In the genomic region with DNA sequence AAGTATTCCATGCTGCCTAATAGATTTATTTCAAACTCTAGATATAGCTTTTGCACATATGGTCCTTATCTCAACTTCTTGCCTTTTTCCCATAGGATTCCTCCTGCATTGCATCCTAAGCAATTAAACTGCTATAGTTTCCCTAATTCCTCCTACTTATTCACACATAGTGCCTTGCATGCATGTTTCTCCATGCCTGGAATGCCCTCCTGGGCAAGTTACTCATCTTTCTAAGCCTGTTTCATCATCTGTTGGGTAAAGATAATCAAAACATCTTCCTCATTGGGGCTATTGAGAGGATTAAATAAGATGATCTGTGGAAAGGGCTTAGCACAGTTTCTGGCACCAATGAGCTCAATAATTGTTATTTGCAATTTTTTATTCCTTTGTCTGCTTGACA, we compare ENCODE assay signal across 26 cellular contexts.
DNase-seq lines count a peak whose midpoint lies in the region; ATAC-seq and TF ChIP-seq lines count a peak whose summit lies in the region.
"Had no signal": no experiment of that assay in that cellular context is flagged by ENCODE, and none has a peak within 500 bp of the region (broad histone marks: within the 10 kb centered on the region; RNA-seq: fewer than 3 reads in every experiment).

No MANE protein-coding gene starts in this region.

- dilution Hi-C loops in mammary epithelial cell (cut with HindIII; ENCODE audit: low sequenced_read_pairs), result no loop called here

- H3K36me3 Mint-ChIP-seq in MCF 10A (ENCODE audit: insufficient read depth, unreplicated experiment) (no peaks in the 10 kb centered on the region), WTC11 (no peaks in the 10 kb centered on the region)
- H3K36me3 Mint-ChIP-seq: activated naive CD4-positive, alpha-beta T cell treated with anti-CD3 and anti-CD28 coated beads, Interleukin-2, amount 50 U/mL, for 24 hours had no signal

- no peak overlapping the region for H2AFZ ChIP-seq in mammary epithelial cell (ENCODE audit: low read depth, low read length)
- H2AFZ ChIP-seq: hepatocyte had no signal

- no peaks in the 10 kb centered on the region for H3K36me3 ChIP-seq in breast epithelium
- no peaks in the 10 kb centered on the region for H3K36me3 ChIP-seq in mammary epithelial cell (ENCODE audit: insufficient read depth, low read length)
- H3K36me3 ChIP-seq: gastroesophageal sphincter had no signal

- ATAC-seq in WTC11, result no peak
- ATAC-seq: gastroesophageal sphincter; GM12878; left cardiac atrium; stimulated activated naive CD8-positive, alpha-beta T cell treated with anti-CD3 and anti-CD28 coated beads, Interleukin-15, Interleukin-2, amounts not matched to agents 100 U/mL and 50 U/mL, for 24 hours had no signal

- H3K27me3 Mint-ChIP-seq in MCF 10A (ENCODE audit: insufficient read depth, unreplicated experiment), result no peaks in the 10 kb centered on the region
- no peaks in the 10 kb centered on the region; the same call in 1 of the 2 replicates for H3K27me3 Mint-ChIP-seq in WTC11 (ENCODE audit: low read depth)
- H3K27me3 Mint-ChIP-seq: activated naive CD4-positive, alpha-beta T cell treated with anti-CD3 and anti-CD28 coated beads, Interleukin-2, amount 50 U/mL, for 24 hours had no signal

- H3K27ac Mint-ChIP-seq in MCF 10A (ENCODE audit: low read depth, unreplicated experiment) (no peak overlapping the region), WTC11 (no peak overlapping the region)
- H3K27ac Mint-ChIP-seq: activated naive CD4-positive, alpha-beta T cell treated with anti-CD3 and anti-CD28 coated beads, Interleukin-2, amount 50 U/mL, for 24 hours; T-helper 2 cell treated with Interferon-gamma antibody and Interleukin-4, amounts not matched to agents 5 μg/mL and 100 μg/mL, for 36 hours had no signal

- H3K4me2 ChIP-seq in mammary epithelial cell (ENCODE audit: insufficient read depth, low read depth, low read length), result peak overlapping the region; percentile 9
- H3K4me2 ChIP-seq: hepatocyte had no signal

- H3K27ac ChIP-seq in breast epithelium, result no peak overlapping the region
- no peak overlapping the region for H3K27ac ChIP-seq in mammary epithelial cell (ENCODE audit: insufficient read depth, low read depth, low read length)
- H3K27ac ChIP-seq: gastroesophageal sphincter, hepatocyte, VCaP had no signal

- H3K4me1 ChIP-seq in breast epithelium (no peaks in the 10 kb centered on the region), mammary epithelial cell (ENCODE audit: insufficient read depth, low read length) (peaks cover 23% of the 10 kb centered on the region)
- H3K4me1 ChIP-seq: gastroesophageal sphincter had no signal

- in situ Hi-C loops in mammary epithelial cell (cut with MboI; ENCODE audit: low sequenced_read_pairs in 2 of 2), result no loop called here

- intact Hi-C loops in MCF 10A (cut with micrococcal nuclease) (no loop called here), breast epithelium (cut with DNase I; ENCODE audit: low total_unique reads) (no loop called here), mammary epithelial cell (cut with micrococcal nuclease) (loop anchor here (1.0 kb wide), 1 partner anchor 75 kb away; no protein-coding TSS in a partner anchor)

- H3K4me1 Mint-ChIP-seq in MCF 10A (ENCODE audit: insufficient read depth, unreplicated experiment) (peaks cover 23% of the 10 kb centered on the region), WTC11 (peaks cover 13% of the 10 kb centered on the region)
- H3K4me1 Mint-ChIP-seq: activated naive CD4-positive, alpha-beta T cell treated with anti-CD3 and anti-CD28 coated beads, Interleukin-2, amount 50 U/mL, for 24 hours had no signal

- no peak overlapping the region for H3K9ac ChIP-seq in mammary epithelial cell (ENCODE audit: insufficient read depth, low read length)

- CTCF ChIA-PET in MCF 10A (lab: Yijun Ruan, JAX), result interaction anchor here (0.6 to 1.4 kb wide), 3 partner anchors 15 to 81 kb away, joined by 3 to 4 read pairs (median 3); no protein-coding TSS in a partner anchor
- CTCF ChIA-PET in mammary epithelial cell (lab: Charles Lee; ENCODE audit: low non-redundant PET), result no interaction called here
- CTCF ChIA-PET in WTC11 (lab: Charles Lee), result no interaction called here

- POLR2A ChIA-PET in MCF 10A (lab: Yijun Ruan, JAX) (interaction anchor here (2.4 kb wide), 2 partner anchors 9 to 11 kb away, joined by 6 to 8 read pairs; no protein-coding TSS in a partner anchor), WTC11 (lab: Charles Lee) (no interaction called here)

- no peak for TF ChIP-seq CTCF in MCF 10A (IDR thresholded peaks at IDR 0.05; ENCODE audit: unreplicated experiment)
- no peak for TF ChIP-seq CTCF in breast epithelium (IDR thresholded peaks at IDR 0.05)
- no peak for TF ChIP-seq CTCF in mammary epithelial cell (conservative IDR thresholded peaks at IDR 0.05 in 1 of 2, IDR thresholded peaks at IDR 0.05 in 1 of 2; ENCODE audit: extremely low read depth in 1 of 2, insufficient read depth in 1 of 2, low read depth in 1 of 2, low read length in 2 of 2)
- TF ChIP-seq CTCF in fibroblast of villous mesenchyme (IDR thresholded peaks at IDR 0.05; ENCODE audit: insufficient read depth, low read depth, low read length), result no peak
- no peak for TF ChIP-seq CTCF in WTC11 (IDR thresholded peaks at IDR 0.05)

- no peaks in the 10 kb centered on the region for H3K9me3 ChIP-seq in breast epithelium
- H3K9me3 ChIP-seq in mammary epithelial cell (replicated peaks; ENCODE audit: insufficient read depth, low read length), result no peaks in the 10 kb centered on the region
- H3K9me3 ChIP-seq: gastroesophageal sphincter had no signal

- BruUV-seq in MCF 10A (replicated peaks; lab: Mats Ljungman, UMichigan) (no TSS peak), mammary epithelial cell (replicated peaks; lab: Mats Ljungman, UMichigan) (no TSS peak)

- peak; percentile 31 for DNase-seq in MCF 10A (ENCODE audit: unreplicated experiment)
- DNase-seq in breast epithelium (ENCODE audit: low spot score in 2 of 2), result no peak
- DNase-seq in mammary epithelial cell, result peak; percentile 75
- peak; percentile 18 for DNase-seq in fibroblast of villous mesenchyme (ENCODE audit: low read depth)
- DNase-seq in UCSD-AML1 (lab: John Stamatoyannopoulos, UW; ENCODE audit: unreplicated experiment), result no peak
- DNase-seq in NCI-H146 (lab: John Stamatoyannopoulos, UW), result no peak
- DNase-seq in WTC11 (ENCODE audit: low spot score), result no peak
- DNase-seq in NCI-H2029 (lab: John Stamatoyannopoulos, UW), result no peak
- DNase-seq: 8988T; activated CD4-positive, alpha-beta T cell treated with anti-CD3 and anti-CD28 coated beads for 48 hours; activated CD8-positive, alpha-beta memory T cell treated with anti-CD3 and anti-CD28 coated beads for 24 hours; KBM-7; left cardiac atrium; NCI-H1417; NCI-H2081 treated with DMSO at 0.1 percent for 48 hours; NCI-H345; NCI-H69; nephron progenitor cell; SIG-M5; stimulated activated naive CD8-positive, alpha-beta T cell treated with anti-CD3 and anti-CD28 coated beads, Interleukin-15, Interleukin-2, amounts not matched to agents 100 U/mL and 50 U/mL, for 24 hours had no signal

- H3K27me3 ChIP-seq in breast epithelium (no peaks in the 10 kb centered on the region), mammary epithelial cell (ENCODE audit: insufficient read depth, low read length) (no peaks in the 10 kb centered on the region)
- H3K27me3 ChIP-seq: gastroesophageal sphincter, hepatocyte had no signal

- no peaks in the 10 kb centered on the region for H3K9me3 Mint-ChIP-seq in MCF 10A (ENCODE audit: unreplicated experiment)
- H3K9me3 Mint-ChIP-seq in WTC11, result peaks cover 4% of the 10 kb centered on the region
- H3K9me3 Mint-ChIP-seq: activated naive CD4-positive, alpha-beta T cell treated with anti-CD3 and anti-CD28 coated beads, Interleukin-2, amount 50 U/mL, for 24 hours; nephron progenitor cell; T-helper 2 cell treated with Interferon-gamma antibody and Interleukin-4, amounts not matched to agents 5 μg/mL and 100 μg/mL, for 36 hours had no signal

- no peak for TF ChIP-seq POLR2A in breast epithelium (IDR thresholded peaks at IDR 0.05)

- no peaks in the 10 kb centered on the region for H3K79me2 ChIP-seq in mammary epithelial cell (ENCODE audit: insufficient read depth, low read length)
- H3K79me2 ChIP-seq: hepatocyte had no signal

- H3K4me3 ChIP-seq in breast epithelium (no peak overlapping the region), mammary epithelial cell (replicated peaks in 1 of 3; ENCODE audit: insufficient read depth in 1 of 3, low read depth in 2 of 3, low read length in 3 of 3) (no peak overlapping the region), fibroblast of villous mesenchyme (ENCODE audit: low read depth, low read length) (no peak overlapping the region)
- H3K4me3 ChIP-seq: gastroesophageal sphincter, GM12878, hepatocyte had no signal

- H4K20me1 ChIP-seq in mammary epithelial cell (ENCODE audit: insufficient read depth, low read length), result no peaks in the 10 kb centered on the region

- H3K4me3 Mint-ChIP-seq in MCF 10A (ENCODE audit: unreplicated experiment) (no peak overlapping the region), WTC11 (no peak overlapping the region)
- H3K4me3 Mint-ChIP-seq: activated naive CD4-positive, alpha-beta T cell treated with anti-CD3 and anti-CD28 coated beads, Interleukin-2, amount 50 U/mL, for 24 hours; nephron progenitor cell; T-helper 2 cell treated with Interferon-gamma antibody and Interleukin-4, amounts not matched to agents 5 μg/mL and 100 μg/mL, for 36 hours had no signal

TF ChIP-seq in WTC11, 78 proteins besides CTCF, POLR2A, EP300 and RAD21 (continues in another document):
- TF ChIP-seq EMX1 (CRISPR knock-in tag; IDR thresholded peaks at IDR 0.05) (no peak), ZNF138 (CRISPR knock-in tag; conservative IDR thresholded peaks at IDR 0.05) (no peak), MYBL2 (CRISPR knock-in tag; IDR thresholded peaks at IDR 0.05) (no peak), NR3C1 (CRISPR knock-in tag; conservative IDR thresholded peaks at IDR 0.05; ENCODE audit: low read depth) (no peak), CREB1 (CRISPR knock-in tag; IDR thresholded peaks at IDR 0.05) (no peak)
- TF ChIP-seq, protein P1, sequence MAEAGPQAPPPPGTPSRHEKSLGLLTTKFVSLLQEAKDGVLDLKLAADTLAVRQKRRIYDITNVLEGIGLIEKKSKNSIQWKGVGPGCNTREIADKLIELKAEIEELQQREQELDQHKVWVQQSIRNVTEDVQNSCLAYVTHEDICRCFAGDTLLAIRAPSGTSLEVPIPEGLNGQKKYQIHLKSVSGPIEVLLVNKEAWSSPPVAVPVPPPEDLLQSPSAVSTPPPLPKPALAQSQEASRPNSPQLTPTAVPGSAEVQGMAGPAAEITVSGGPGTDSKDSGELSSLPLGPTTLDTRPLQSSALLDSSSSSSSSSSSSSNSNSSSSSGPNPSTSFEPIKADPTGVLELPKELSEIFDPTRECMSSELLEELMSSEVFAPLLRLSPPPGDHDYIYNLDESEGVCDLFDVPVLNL (CRISPR knock-in tag; IDR thresholded peaks at IDR 0.05; ENCODE audit: borderline replicate concordance, low read depth), result no peak
- TF ChIP-seq, protein P2, sequence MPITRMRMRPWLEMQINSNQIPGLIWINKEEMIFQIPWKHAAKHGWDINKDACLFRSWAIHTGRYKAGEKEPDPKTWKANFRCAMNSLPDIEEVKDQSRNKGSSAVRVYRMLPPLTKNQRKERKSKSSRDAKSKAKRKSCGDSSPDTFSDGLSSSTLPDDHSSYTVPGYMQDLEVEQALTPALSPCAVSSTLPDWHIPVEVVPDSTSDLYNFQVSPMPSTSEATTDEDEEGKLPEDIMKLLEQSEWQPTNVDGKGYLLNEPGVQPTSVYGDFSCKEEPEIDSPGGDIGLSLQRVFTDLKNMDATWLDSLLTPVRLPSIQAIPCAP (CRISPR knock-in tag; IDR thresholded peaks at IDR 0.05), result no peak

Comparison
In these comparisons a context has a peak if more than half of its experiments do, and no peak if none do; other contexts are left out.
1. DNase-seq: peak in MCF 10A (single experiment), mammary epithelial cell (single experiment) and fibroblast of villous mesenchyme (single experiment); none in breast epithelium (0 of 2), UCSD-AML1 (single experiment), NCI-H146 (single experiment), WTC11 (single experiment) and NCI-H2029 (single experiment).